Comparison of ENCODE assay signal across 29 cellular contexts in the genomic region with DNA sequence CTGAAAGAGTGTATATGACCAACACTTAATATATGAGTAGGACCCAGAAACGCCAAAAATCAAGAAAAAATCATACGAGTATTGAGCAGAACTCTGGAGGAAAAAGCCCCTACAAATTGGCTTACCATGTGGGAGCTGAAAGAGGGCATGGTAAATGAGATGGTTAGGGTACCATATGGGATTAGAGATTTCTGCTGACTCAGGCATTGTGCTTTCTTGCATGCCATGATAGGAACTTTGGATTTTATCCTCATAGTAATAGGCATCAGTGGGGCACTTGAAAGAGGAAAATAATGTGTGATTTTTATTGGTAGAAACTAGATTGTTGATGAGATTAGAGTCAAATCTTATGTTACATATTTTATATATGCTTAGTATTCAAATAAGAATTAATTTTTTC.
"Had no signal": no experiment of that assay in that cellular context is flagged by ENCODE, and none has a peak within 500 bp of the region (broad histone marks: within the 10 kb centered on the region; RNA-seq: fewer than 3 reads in every experiment).

No MANE protein-coding gene starts in this region.

- H3K36me3 ChIP-seq: ascending aorta, cardiac muscle cell had no signal

- H3K9me3 ChIP-seq: ascending aorta had no signal

- FAIRE-seq: bronchial epithelial cell, TTC549 had no signal

- ATAC-seq: activated CD8-positive, alpha-beta T cell treated with anti-CD3 and anti-CD28 coated beads for 36 hours; activated naive CD8-positive, alpha-beta T cell treated with anti-CD3 and anti-CD28 coated beads, Interleukin-2, amount 50 U/mL, for 24 hours had no signal

- DNase-seq: activated B cell treated with CpG ODN at 0.5 μM for 24 hours; activated CD4-positive, alpha-beta memory T cell treated with anti-CD3 and anti-CD28 coated beads for 36 hours; activated CD4-positive, alpha-beta T cell treated with anti-CD3 and anti-CD28 coated beads for 4 hours; activated CD4-positive, alpha-beta T cell treated with anti-CD3 and anti-CD28 coated beads, Interleukin-2, amount 10 ng/mL, durations not matched to agents 24 days and 14 days; activated CD4-positive, alpha-beta T cell treated with anti-CD3 and anti-CD28 coated beads, Interleukin-2, amount 50 U/mL, for 1 hour; activated CD4-positive, alpha-beta T cell treated with anti-CD3 and anti-CD28 coated beads, Interleukin-2, amount 50 U/mL, for 4 hours; activated CD4-positive, CD25-positive, alpha-beta regulatory T cell treated with anti-CD3 and anti-CD28 coated beads, Interleukin-2, amount 50 U/mL, for 72 hours; activated CD8-positive, alpha-beta memory T cell treated with anti-CD3 and anti-CD28 coated beads, Interleukin-2, amount 50 U/mL, for 4 hours; activated CD8-positive, alpha-beta T cell treated with anti-CD3 and anti-CD28 coated beads for 36 hours; activated effector memory CD4-positive, alpha-beta T cell treated with Interleukin-2 at 50 U/mL for 16 hours; activated gamma-delta T cell; activated naive CD4-positive, alpha-beta T cell treated with anti-CD3 and anti-CD28 coated beads, Interleukin-2, amount 10 ng/mL, durations not matched to agents 7 days and 5 days; activated naive CD4-positive, alpha-beta T cell treated with Interleukin-2 at 50 U/mL for 16 hours; activated naive CD8-positive, alpha-beta T cell treated with anti-CD3 and anti-CD28 coated beads, Interleukin-2, amount 10 ng/mL, durations not matched to agents 7 days and 5 days; activated naive CD8-positive, alpha-beta T cell treated with anti-CD3 and anti-CD28 coated beads, Interleukin-2, amount 50 U/mL, for 24 hours; activated T-cell treated with anti-CD3 and anti-CD28 coated beads for 4 hours; activated T-cell treated with anti-CD3 and anti-CD28 coated beads, Interleukin-2, amount 50 U/mL, for 24 hours; activated T-cell treated with anti-CD3 and anti-CD28 coated beads, Interleukin-2, amount 50 U/mL, for 48 hours; amygdala; anterior cingulate cortex; caudate nucleus; cerebellar nuclear complex; T-helper 2 cell; T-helper 9 cell had no signal

- H3K27me3 ChIP-seq: ascending aorta, cardiac muscle cell had no signal

- H3K27ac ChIP-seq: ascending aorta, cardiac muscle cell, VCaP had no signal

- H3K4me1 ChIP-seq: ascending aorta had no signal

- H3K4me3 ChIP-seq: ascending aorta, cardiac muscle cell had no signal
